Comparison of ENCODE assay signal across 8 cellular contexts in the genomic region with DNA sequence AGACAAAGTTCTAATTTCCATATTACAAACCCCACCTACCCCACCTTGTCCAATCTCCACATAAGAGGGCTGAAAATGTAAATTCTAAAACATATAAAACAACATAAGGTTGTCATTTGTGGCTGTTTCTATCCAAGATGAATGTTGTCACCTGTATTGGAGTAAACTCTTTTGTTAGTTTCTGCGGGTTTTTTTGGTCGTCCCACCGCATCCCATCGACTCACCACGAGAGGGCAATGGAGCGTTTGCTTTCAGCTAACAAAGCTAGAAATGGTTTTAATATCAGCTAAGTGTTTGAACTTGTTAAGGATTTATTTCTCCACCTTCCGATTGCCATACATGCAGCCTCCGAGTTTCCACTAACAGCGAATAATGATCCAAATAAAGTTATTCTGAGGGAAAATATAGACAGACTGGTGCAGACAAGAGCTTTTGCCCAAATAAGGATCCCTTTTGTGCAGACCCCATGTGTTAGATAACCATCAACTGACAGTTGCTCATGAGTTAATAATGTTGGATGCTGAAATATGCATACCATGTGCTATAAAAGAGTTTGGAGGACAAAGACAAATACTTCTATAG.
DNase-seq lines count a peak whose midpoint lies in the region; ATAC-seq and TF ChIP-seq lines count a peak whose summit lies in the region.

No MANE protein-coding gene starts in this region.

- CTCF ChIA-PET in WTC11 (lab: Charles Lee), result interaction anchor here (0.6 to 4.1 kb wide), 25 partner anchors 8 to 579 kb away, joined by 3 to 31 read pairs (median 4); partner anchors contain the start of gene RTKN2

- ATAC-seq in HG02759 (IDR thresholded peaks at IDR 0.05; ENCODE audit: unreplicated experiment) (peak; percentile 67), WTC11 (peak; percentile 43), HG02973 (IDR thresholded peaks at IDR 0.05; ENCODE audit: unreplicated experiment) (no peak)

- TF ChIP-seq CTCF in GM12865 (IDR thresholded peaks at IDR 0.05; ENCODE audit: insufficient read depth, low read depth, low read length, missing control alignments) (peak; percentile 67), WTC11 (IDR thresholded peaks at IDR 0.05) (peak; percentile 23)

- H3K4me3 Mint-ChIP-seq in WTC11, result no peak overlapping the region

- H3K4me3 ChIP-seq in GM12865 (ENCODE audit: low read depth, low read length), result no peak overlapping the region

- peaks cover 47% of the 10 kb centered on the region for H3K4me1 Mint-ChIP-seq in WTC11

- no peaks in the 10 kb centered on the region for H3K36me3 Mint-ChIP-seq in WTC11

- peak; percentile 85 for DNase-seq in GM12865 (ENCODE audit: low read depth)
- peak; percentile 61 for DNase-seq in NCI-H2107 treated with DMSO at 0.1 percent for 48 hours (lab: John Stamatoyannopoulos, UW; ENCODE audit: unreplicated experiment)
- peak; percentile 60 for DNase-seq in WTC11 (ENCODE audit: low spot score)
- DNase-seq in central memory CD4-positive, alpha-beta T cell, result peak; percentile 71
- peak; percentile 75 for DNase-seq in kidney tubule cell (ENCODE audit: low spot score)
- DNase-seq in stimulated activated CD4-positive, alpha-beta T cell treated with anti-CD3 and anti-CD28 coated beads, Interleukin-1b, Interleukin-23, amount 100 ng/mL, for 48 hours, result peak; percentile 75

- H3K27me3 Mint-ChIP-seq in WTC11 (ENCODE audit: low read depth), result peaks cover 43% of the 10 kb centered on the region

- POLR2A ChIA-PET in WTC11 (lab: Charles Lee), result no interaction called here

- no peak overlapping the region for H3K27ac Mint-ChIP-seq in WTC11

- H3K9me3 Mint-ChIP-seq in WTC11, result no peaks in the 10 kb centered on the region

TF ChIP-seq in WTC11, 78 proteins besides CTCF, POLR2A, EP300 and RAD21:
- TF ChIP-seq IRF2 (CRISPR knock-in tag; IDR thresholded peaks at IDR 0.05; ENCODE audit: borderline replicate concordance, low read depth) (no peak), ZNF317 (CRISPR knock-in tag; IDR thresholded peaks at IDR 0.05; ENCODE audit: borderline replicate concordance, low read depth) (no peak), ZNF416 (CRISPR knock-in tag; IDR thresholded peaks at IDR 0.05) (no peak), RORB (CRISPR knock-in tag; IDR thresholded peaks at IDR 0.05) (no peak), ZSCAN18 (CRISPR knock-in tag; IDR thresholded peaks at IDR 0.05) (no peak)
- TF ChIP-seq, protein P1, sequence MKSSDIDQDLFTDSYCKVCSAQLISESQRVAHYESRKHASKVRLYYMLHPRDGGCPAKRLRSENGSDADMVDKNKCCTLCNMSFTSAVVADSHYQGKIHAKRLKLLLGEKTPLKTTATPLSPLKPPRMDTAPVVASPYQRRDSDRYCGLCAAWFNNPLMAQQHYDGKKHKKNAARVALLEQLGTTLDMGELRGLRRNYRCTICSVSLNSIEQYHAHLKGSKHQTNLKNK (CRISPR knock-in tag; IDR thresholded peaks at IDR 0.05), result no peak
